34 cellular contexts compared by ENCODE assay signal in the genomic region with DNA sequence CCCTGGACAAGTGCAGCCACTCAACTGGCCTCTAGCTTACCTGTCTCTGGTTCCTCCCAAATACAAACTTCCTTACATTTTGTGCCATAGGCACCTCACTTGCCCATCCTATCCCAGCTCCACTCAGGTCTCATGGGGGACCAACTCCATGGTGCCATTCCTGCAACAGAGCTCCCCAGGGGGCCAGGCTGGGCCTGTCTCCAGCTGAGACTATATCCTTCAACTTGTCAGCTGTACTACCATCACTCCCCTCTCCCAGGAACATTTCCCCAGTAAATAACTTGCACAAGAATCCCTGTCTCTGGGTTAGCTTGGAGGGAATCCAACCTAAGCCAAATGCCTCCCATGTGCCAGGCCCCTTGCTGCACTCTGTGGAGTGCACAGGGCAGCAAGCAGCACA. TPM values are rescaled to one million over a fixed set of nuclear protein-coding genes. Genes with fewer than 3 reads are reported as not detected.
"Had no signal": no experiment of that assay in that cellular context is flagged by ENCODE, and none has a peak within 500 bp of the region (broad histone marks: within the 10 kb centered on the region; RNA-seq: fewer than 3 reads in every experiment).

No MANE protein-coding gene starts in this region.

- H3K9me3 Mint-ChIP-seq: activated CD4-positive, alpha-beta memory T cell treated with anti-CD3 and anti-CD28 coated beads, Interleukin-2, amount 10 ng/mL, durations not matched to agents 7 days and 5 days; activated naive CD4-positive, alpha-beta T cell treated with anti-CD3 and anti-CD28 coated beads, Interleukin-2, amount 50 U/mL, for 24 hours; activated naive CD8-positive, alpha-beta T cell treated with anti-CD3 and anti-CD28 coated beads, Interleukin-2, amount 10 ng/mL, durations not matched to agents 7 days and 5 days; activated T-cell treated with anti-CD3 and anti-CD28 coated beads, Interleukin-2, amount 50 U/mL, for 24 hours; activated T-helper 2 cell treated with anti-CD3 and anti-CD28 coated beads, Interferon-gamma antibody, Interleukin-2, Interleukin-4, amounts not matched to agents 10 μg/mL and 5 μg/mL and 100 μg/mL, durations not matched to agents 14 hours and 24 hours and 36 hours had no signal

- H3K36me3 ChIP-seq: ascending aorta, cardiac muscle cell, SJCRH30, WERI-Rb-1 had no signal

- H3K27me3 Mint-ChIP-seq: activated naive CD4-positive, alpha-beta T cell treated with anti-CD3 and anti-CD28 coated beads, Interleukin-2, amount 50 U/mL, for 24 hours; activated T-cell treated with anti-CD3 and anti-CD28 coated beads, Interleukin-2, amount 50 U/mL, for 24 hours had no signal

- H3K4me3 ChIP-seq: ascending aorta, cardiac muscle cell, SJCRH30, SK-N-MC had no signal

- DNase-seq: activated CD4-positive, alpha-beta memory T cell treated with anti-CD3 and anti-CD28 coated beads, Interleukin-2, amount 10 ng/mL, durations not matched to agents 7 days and 5 days; activated CD4-positive, alpha-beta T cell treated with anti-CD3 and anti-CD28 coated beads for 1 hour; activated CD4-positive, alpha-beta T cell treated with anti-CD3 and anti-CD28 coated beads for 48 hours; activated CD4-positive, CD25-positive, alpha-beta regulatory T cell; activated gamma-delta T cell; activated naive CD4-positive, alpha-beta T cell treated with Interleukin-2 at 50 U/mL for 16 hours; activated naive CD8-positive, alpha-beta T cell treated with anti-CD3 and anti-CD28 coated beads, Interleukin-2, amount 10 ng/mL, durations not matched to agents 7 days and 5 days; activated T-cell treated with anti-CD3 and anti-CD28 coated beads, Interleukin-2, amount 50 U/mL, for 24 hours; amygdala; Kasumi-1; KG1; MM.1S; MV-4-11; NCI-H1092; NCI-H1436 treated with DMSO at 0.1 percent for 48 hours; NCI-H1694 treated with DMSO at 0.1 percent for 48 hours; NCI-H2029; NCI-H510A; NCI-H526; NCI-H748 treated with DMSO at 0.1 percent for 48 hours; NK-92 treated with Interleukin-12 subunit alpha and Interleukin-12 subunit beta, amount 100 ng/mL, for 24 hours; PC-3; SHP77; SJCRH30; T1000; WERI-Rb-1 had no signal

- ATAC-seq: PC-3 had no signal

- H3K27ac Mint-ChIP-seq: activated CD4-positive, alpha-beta memory T cell treated with anti-CD3 and anti-CD28 coated beads, Interleukin-2, amount 10 ng/mL, durations not matched to agents 7 days and 5 days; activated naive CD4-positive, alpha-beta T cell treated with anti-CD3 and anti-CD28 coated beads, Interleukin-2, amount 50 U/mL, for 24 hours; activated naive CD8-positive, alpha-beta T cell treated with anti-CD3 and anti-CD28 coated beads, Interleukin-2, amount 10 ng/mL, durations not matched to agents 7 days and 5 days; activated T-cell treated with anti-CD3 and anti-CD28 coated beads, Interleukin-2, amount 50 U/mL, for 24 hours; activated T-helper 2 cell treated with anti-CD3 and anti-CD28 coated beads, Interferon-gamma antibody, Interleukin-2, Interleukin-4, amounts not matched to agents 10 μg/mL and 5 μg/mL and 100 μg/mL, durations not matched to agents 14 hours and 24 hours and 36 hours had no signal

- H3K27me3 ChIP-seq: ascending aorta, cardiac muscle cell, SJCRH30 had no signal

- H3K9me3 ChIP-seq: ascending aorta, SJCRH30 had no signal

- H3K36me3 Mint-ChIP-seq: activated naive CD4-positive, alpha-beta T cell treated with anti-CD3 and anti-CD28 coated beads, Interleukin-2, amount 50 U/mL, for 24 hours; activated naive CD8-positive, alpha-beta T cell treated with anti-CD3 and anti-CD28 coated beads, Interleukin-2, amount 10 ng/mL, durations not matched to agents 7 days and 5 days had no signal

- H3K27ac ChIP-seq: ascending aorta, cardiac muscle cell, RWPE1, SJCRH30, SK-N-MC, WERI-Rb-1 had no signal

- H3K4me1 ChIP-seq: ascending aorta, SJCRH30 had no signal

- H3K4me1 Mint-ChIP-seq: activated CD4-positive, alpha-beta memory T cell treated with anti-CD3 and anti-CD28 coated beads, Interleukin-2, amount 10 ng/mL, durations not matched to agents 7 days and 5 days; activated naive CD4-positive, alpha-beta T cell treated with anti-CD3 and anti-CD28 coated beads, Interleukin-2, amount 50 U/mL, for 24 hours; activated naive CD8-positive, alpha-beta T cell treated with anti-CD3 and anti-CD28 coated beads, Interleukin-2, amount 10 ng/mL, durations not matched to agents 7 days and 5 days had no signal

- H3K4me3 Mint-ChIP-seq: activated CD4-positive, alpha-beta memory T cell treated with anti-CD3 and anti-CD28 coated beads, Interleukin-2, amount 10 ng/mL, durations not matched to agents 7 days and 5 days; activated naive CD4-positive, alpha-beta T cell treated with anti-CD3 and anti-CD28 coated beads, Interleukin-2, amount 50 U/mL, for 24 hours; activated naive CD8-positive, alpha-beta T cell treated with anti-CD3 and anti-CD28 coated beads, Interleukin-2, amount 10 ng/mL, durations not matched to agents 7 days and 5 days; activated T-cell treated with anti-CD3 and anti-CD28 coated beads, Interleukin-2, amount 50 U/mL, for 24 hours had no signal

RNA-seq across cellular contexts. Expression of gene FRMPD2, which starts 33.2 kb away (rescaled TPM):
- total RNA-seq: activated CD4-positive, alpha-beta memory T cell treated with anti-CD3 and anti-CD28 coated beads, Interleukin-2, amount 10 ng/mL, durations not matched to agents 7 days and 5 days; activated naive CD8-positive, alpha-beta T cell treated with anti-CD3 and anti-CD28 coated beads, Interleukin-2, amount 10 ng/mL, durations not matched to agents 7 days and 5 days; ascending aorta; SJCRH30; T-helper 1 cell treated with Interleukin-12 subunit alpha and Interleukin-12 subunit beta and Interleukin-4 antibody, amounts not matched to agents 30 ng/mL and 1 ng/mL, for 36 hours; T-helper 2 cell treated with Interferon-gamma antibody and Interleukin-4, amounts not matched to agents 100 ng/mL and 5 ng/mL, for 36 hours had no signal
